Comparison of ENCODE assay signal across 1 cellular context in the genomic region with DNA sequence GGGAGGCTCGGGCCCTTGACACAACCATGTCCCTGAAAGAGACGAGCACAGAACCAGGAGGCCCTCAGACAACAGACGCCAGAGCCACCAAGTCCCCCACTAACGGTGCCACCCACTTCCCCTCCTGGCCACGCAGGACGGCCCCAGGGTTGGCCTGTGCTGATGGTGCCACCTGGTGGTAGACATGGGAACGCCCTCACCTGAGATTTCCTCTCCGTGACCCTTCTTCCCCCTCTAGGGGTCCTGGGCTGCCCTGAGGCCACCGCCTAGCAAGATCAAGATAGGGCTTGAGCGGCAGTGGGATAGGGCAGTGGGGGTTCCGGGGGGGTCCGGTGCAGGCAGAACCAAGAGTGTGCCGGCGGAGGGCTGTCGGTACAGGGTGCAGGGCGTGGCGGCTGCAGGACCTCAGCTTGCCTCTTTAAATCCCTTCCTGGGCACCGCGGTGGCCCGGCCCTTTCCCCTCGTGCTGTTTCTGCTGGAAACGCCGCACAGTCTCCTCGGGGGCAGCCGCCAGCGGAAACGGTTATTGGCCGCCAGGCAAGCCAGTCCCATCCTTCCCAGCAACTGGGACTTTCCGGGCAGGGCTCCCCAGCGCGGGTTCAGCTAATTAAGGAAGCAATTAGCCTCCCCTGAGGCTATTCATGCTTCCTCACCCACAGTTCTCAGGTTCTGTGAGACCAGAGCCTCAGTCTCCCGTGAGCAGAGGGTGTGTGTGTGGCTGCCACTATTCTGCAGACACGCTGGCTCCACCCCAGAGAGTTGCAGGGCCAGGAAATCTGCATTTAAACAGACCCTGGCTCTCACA.
TF ChIP-seq lines count a peak whose summit lies in the region.

No MANE protein-coding gene starts in this region.

TF ChIP-seq in K562, 482 proteins besides CTCF, POLR2A, EP300 and RAD21 (continued from another document and continues in another):
- TF ChIP-seq ESRRB (CRISPR knock-in tag; IDR thresholded peaks at IDR 0.05; ENCODE audit: borderline replicate concordance) (no peak), ADNP (tag; IDR thresholded peaks at IDR 0.05) (no peak), ZC3H11A (IDR thresholded peaks at IDR 0.05; ENCODE audit: low read depth, low read length) (no peak), ZNF76 (CRISPR knock-in tag; IDR thresholded peaks at IDR 0.05; ENCODE audit: borderline replicate concordance) (no peak), ZNF695 (CRISPR knock-in tag; IDR thresholded peaks at IDR 0.05) (no peak), ZNF165 (CRISPR knock-in tag; IDR thresholded peaks at IDR 0.05; ENCODE audit: borderline replicate concordance) (no peak), ZNF586 (CRISPR knock-in tag; conservative IDR thresholded peaks at IDR 0.05) (no peak), ZNF324 (CRISPR knock-in tag; IDR thresholded peaks at IDR 0.05) (no peak), SIN3B (IDR thresholded peaks at IDR 0.05; ENCODE audit: low read depth) (peak; percentile 16; the same call in 1 of the 2 replicates), RFX1 (IDR thresholded peaks at IDR 0.05) (no peak), CC2D1A (IDR thresholded peaks at IDR 0.05) (peak; percentile 85), FOXJ2 (tag; IDR thresholded peaks at IDR 0.05) (no peak), E2F3 (CRISPR knock-in tag; IDR thresholded peaks at IDR 0.05) (no peak), BCOR (IDR thresholded peaks at IDR 0.05) (no peak), MCM7 (IDR thresholded peaks at IDR 0.05) (no peak), GABPB2 (CRISPR knock-in tag; conservative IDR thresholded peaks at IDR 0.05) (no peak), PURB (CRISPR knock-in tag; IDR thresholded peaks at IDR 0.05; ENCODE audit: low read depth) (no peak), CHCHD3 (CRISPR knock-in tag; IDR thresholded peaks at IDR 0.05) (no peak), KDM4B (IDR thresholded peaks at IDR 0.05; ENCODE audit: borderline replicate concordance in 2 of 2, low read depth in 1 of 2) (no peak), CBX5 (IDR thresholded peaks at IDR 0.05; ENCODE audit: borderline replicate concordance, low read depth) (no peak), SMARCC2 (IDR thresholded peaks at IDR 0.05; ENCODE audit: low read depth) (no peak), GTF2F1 (IDR thresholded peaks at IDR 0.05; ENCODE audit: low read depth, low read length) (no peak), POLR2AphosphoS2 (IDR thresholded peaks at IDR 0.05; ENCODE audit: low read length) (no peak), ZFX (CRISPR knock-in tag; IDR thresholded peaks at IDR 0.05) (peak; percentile 25; the same call in 1 of the 2 replicates), HIVEP1 (CRISPR knock-in tag; IDR thresholded peaks at IDR 0.05) (no peak), CBX2 (IDR thresholded peaks at IDR 0.05; ENCODE audit: insufficient read depth, low read length, poor library complexity, severe bottlenecking) (no peak), ZNF431 (CRISPR knock-in tag; IDR thresholded peaks at IDR 0.05) (no peak), CAMTA2 (CRISPR knock-in tag; conservative IDR thresholded peaks at IDR 0.05) (no peak), SP1 (CRISPR knock-in tag; IDR thresholded peaks at IDR 0.05) (peak; percentile 69), BRCA1 (IDR thresholded peaks at IDR 0.05) (no peak), BRCA1 (CRISPR knock-in tag; IDR thresholded peaks at IDR 0.05) (no peak), MEF2A (IDR thresholded peaks at IDR 0.05; ENCODE audit: control insufficient read depth, low read depth, low read length) (no peak), ZKSCAN3 (CRISPR knock-in tag; IDR thresholded peaks at IDR 0.05) (no peak), ZNF699 (CRISPR knock-in tag; IDR thresholded peaks at IDR 0.05; ENCODE audit: insufficient replicate concordance) (no peak), KLF16 (IDR thresholded peaks at IDR 0.05) (peak; percentile 21; the same call in 1 of the 2 replicates), LCOR (CRISPR knock-in tag; IDR thresholded peaks at IDR 0.05) (no peak), ZNF224 (CRISPR knock-in tag; IDR thresholded peaks at IDR 0.05) (no peak), POLR2G (IDR thresholded peaks at IDR 0.05; ENCODE audit: low read depth, low read length) (no peak)
- TF ChIP-seq, protein P1, sequence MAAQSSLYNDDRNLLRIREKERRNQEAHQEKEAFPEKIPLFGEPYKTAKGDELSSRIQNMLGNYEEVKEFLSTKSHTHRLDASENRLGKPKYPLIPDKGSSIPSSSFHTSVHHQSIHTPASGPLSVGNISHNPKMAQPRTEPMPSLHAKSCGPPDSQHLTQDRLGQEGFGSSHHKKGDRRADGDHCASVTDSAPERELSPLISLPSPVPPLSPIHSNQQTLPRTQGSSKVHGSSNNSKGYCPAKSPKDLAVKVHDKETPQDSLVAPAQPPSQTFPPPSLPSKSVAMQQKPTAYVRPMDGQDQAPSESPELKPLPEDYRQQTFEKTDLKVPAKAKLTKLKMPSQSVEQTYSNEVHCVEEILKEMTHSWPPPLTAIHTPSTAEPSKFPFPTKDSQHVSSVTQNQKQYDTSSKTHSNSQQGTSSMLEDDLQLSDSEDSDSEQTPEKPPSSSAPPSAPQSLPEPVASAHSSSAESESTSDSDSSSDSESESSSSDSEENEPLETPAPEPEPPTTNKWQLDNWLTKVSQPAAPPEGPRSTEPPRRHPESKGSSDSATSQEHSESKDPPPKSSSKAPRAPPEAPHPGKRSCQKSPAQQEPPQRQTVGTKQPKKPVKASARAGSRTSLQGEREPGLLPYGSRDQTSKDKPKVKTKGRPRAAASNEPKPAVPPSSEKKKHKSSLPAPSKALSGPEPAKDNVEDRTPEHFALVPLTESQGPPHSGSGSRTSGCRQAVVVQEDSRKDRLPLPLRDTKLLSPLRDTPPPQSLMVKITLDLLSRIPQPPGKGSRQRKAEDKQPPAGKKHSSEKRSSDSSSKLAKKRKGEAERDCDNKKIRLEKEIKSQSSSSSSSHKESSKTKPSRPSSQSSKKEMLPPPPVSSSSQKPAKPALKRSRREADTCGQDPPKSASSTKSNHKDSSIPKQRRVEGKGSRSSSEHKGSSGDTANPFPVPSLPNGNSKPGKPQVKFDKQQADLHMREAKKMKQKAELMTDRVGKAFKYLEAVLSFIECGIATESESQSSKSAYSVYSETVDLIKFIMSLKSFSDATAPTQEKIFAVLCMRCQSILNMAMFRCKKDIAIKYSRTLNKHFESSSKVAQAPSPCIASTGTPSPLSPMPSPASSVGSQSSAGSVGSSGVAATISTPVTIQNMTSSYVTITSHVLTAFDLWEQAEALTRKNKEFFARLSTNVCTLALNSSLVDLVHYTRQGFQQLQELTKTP (IDR thresholded peaks at IDR 0.05; ENCODE audit: low read depth in 1 of 2, partially characterized antibody in 2 of 2), result no peak
- TF ChIP-seq, protein P2, sequence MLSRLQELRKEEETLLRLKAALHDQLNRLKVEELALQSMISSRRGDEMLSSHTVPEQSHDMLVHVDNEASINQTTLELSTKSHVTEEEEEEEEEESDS (CRISPR knock-in tag; IDR thresholded peaks at IDR 0.05), result no peak
- TF ChIP-seq, protein P3, sequence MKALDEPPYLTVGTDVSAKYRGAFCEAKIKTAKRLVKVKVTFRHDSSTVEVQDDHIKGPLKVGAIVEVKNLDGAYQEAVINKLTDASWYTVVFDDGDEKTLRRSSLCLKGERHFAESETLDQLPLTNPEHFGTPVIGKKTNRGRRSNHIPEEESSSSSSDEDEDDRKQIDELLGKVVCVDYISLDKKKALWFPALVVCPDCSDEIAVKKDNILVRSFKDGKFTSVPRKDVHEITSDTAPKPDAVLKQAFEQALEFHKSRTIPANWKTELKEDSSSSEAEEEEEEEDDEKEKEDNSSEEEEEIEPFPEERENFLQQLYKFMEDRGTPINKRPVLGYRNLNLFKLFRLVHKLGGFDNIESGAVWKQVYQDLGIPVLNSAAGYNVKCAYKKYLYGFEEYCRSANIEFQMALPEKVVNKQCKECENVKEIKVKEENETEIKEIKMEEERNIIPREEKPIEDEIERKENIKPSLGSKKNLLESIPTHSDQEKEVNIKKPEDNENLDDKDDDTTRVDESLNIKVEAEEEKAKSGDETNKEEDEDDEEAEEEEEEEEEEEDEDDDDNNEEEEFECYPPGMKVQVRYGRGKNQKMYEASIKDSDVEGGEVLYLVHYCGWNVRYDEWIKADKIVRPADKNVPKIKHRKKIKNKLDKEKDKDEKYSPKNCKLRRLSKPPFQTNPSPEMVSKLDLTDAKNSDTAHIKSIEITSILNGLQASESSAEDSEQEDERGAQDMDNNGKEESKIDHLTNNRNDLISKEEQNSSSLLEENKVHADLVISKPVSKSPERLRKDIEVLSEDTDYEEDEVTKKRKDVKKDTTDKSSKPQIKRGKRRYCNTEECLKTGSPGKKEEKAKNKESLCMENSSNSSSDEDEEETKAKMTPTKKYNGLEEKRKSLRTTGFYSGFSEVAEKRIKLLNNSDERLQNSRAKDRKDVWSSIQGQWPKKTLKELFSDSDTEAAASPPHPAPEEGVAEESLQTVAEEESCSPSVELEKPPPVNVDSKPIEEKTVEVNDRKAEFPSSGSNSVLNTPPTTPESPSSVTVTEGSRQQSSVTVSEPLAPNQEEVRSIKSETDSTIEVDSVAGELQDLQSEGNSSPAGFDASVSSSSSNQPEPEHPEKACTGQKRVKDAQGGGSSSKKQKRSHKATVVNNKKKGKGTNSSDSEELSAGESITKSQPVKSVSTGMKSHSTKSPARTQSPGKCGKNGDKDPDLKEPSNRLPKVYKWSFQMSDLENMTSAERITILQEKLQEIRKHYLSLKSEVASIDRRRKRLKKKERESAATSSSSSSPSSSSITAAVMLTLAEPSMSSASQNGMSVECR (CRISPR knock-in tag; IDR thresholded peaks at IDR 0.05), result peak; percentile 67; the same call in 1 of the 2 replicates
- TF ChIP-seq, protein P4, sequence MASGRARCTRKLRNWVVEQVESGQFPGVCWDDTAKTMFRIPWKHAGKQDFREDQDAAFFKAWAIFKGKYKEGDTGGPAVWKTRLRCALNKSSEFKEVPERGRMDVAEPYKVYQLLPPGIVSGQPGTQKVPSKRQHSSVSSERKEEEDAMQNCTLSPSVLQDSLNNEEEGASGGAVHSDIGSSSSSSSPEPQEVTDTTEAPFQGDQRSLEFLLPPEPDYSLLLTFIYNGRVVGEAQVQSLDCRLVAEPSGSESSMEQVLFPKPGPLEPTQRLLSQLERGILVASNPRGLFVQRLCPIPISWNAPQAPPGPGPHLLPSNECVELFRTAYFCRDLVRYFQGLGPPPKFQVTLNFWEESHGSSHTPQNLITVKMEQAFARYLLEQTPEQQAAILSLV (tag; IDR thresholded peaks at IDR 0.05), result no peak
- TF ChIP-seq, protein P5, sequence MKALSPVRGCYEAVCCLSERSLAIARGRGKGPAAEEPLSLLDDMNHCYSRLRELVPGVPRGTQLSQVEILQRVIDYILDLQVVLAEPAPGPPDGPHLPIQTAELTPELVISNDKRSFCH (CRISPR knock-in tag; IDR thresholded peaks at IDR 0.05), result no peak
- TF ChIP-seq, protein P5 (tag; IDR thresholded peaks at IDR 0.05), result no peak
- TF ChIP-seq, protein P6, sequence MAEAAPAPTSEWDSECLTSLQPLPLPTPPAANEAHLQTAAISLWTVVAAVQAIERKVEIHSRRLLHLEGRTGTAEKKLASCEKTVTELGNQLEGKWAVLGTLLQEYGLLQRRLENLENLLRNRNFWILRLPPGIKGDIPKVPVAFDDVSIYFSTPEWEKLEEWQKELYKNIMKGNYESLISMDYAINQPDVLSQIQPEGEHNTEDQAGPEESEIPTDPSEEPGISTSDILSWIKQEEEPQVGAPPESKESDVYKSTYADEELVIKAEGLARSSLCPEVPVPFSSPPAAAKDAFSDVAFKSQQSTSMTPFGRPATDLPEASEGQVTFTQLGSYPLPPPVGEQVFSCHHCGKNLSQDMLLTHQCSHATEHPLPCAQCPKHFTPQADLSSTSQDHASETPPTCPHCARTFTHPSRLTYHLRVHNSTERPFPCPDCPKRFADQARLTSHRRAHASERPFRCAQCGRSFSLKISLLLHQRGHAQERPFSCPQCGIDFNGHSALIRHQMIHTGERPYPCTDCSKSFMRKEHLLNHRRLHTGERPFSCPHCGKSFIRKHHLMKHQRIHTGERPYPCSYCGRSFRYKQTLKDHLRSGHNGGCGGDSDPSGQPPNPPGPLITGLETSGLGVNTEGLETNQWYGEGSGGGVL (CRISPR knock-in tag; IDR thresholded peaks at IDR 0.05), result no peak
- TF ChIP-seq, protein P7, sequence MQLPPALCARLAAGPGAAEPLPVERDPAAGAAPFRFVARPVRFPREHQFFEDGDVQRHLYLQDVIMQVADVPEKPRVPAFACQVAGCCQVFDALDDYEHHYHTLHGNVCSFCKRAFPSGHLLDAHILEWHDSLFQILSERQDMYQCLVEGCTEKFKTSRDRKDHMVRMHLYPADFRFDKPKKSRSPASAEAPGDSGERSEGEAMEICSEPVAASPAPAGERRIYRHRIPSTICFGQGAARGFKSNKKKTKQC (CRISPR knock-in tag; IDR thresholded peaks at IDR 0.05), result no peak; the same call in 1 of the 2 replicates
- TF ChIP-seq, protein P8, sequence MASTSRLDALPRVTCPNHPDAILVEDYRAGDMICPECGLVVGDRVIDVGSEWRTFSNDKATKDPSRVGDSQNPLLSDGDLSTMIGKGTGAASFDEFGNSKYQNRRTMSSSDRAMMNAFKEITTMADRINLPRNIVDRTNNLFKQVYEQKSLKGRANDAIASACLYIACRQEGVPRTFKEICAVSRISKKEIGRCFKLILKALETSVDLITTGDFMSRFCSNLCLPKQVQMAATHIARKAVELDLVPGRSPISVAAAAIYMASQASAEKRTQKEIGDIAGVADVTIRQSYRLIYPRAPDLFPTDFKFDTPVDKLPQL (IDR thresholded peaks at IDR 0.05; ENCODE audit: extremely low read depth, insufficient read length), result no peak
- TF ChIP-seq, protein P9, sequence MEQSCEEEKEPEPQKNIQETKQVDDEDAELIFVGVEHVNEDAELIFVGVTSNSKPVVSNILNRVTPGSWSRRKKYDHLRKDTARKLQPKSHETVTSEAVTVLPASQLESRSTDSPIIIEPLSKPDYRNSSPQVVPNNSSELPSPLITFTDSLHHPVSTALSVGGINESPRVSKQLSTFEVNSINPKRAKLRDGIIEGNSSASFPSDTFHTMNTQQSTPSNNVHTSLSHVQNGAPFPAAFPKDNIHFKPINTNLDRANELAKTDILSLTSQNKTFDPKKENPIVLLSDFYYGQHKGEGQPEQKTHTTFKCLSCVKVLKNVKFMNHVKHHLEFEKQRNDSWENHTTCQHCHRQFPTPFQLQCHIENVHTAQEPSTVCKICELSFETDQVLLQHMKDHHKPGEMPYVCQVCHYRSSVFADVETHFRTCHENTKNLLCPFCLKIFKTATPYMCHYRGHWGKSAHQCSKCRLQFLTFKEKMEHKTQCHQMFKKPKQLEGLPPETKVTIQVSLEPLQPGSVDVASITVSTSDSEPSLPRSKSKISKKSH (CRISPR knock-in tag; IDR thresholded peaks at IDR 0.05), result no peak
